Comparison of ENCODE assay signal across 8 cellular contexts in the genomic region with DNA sequence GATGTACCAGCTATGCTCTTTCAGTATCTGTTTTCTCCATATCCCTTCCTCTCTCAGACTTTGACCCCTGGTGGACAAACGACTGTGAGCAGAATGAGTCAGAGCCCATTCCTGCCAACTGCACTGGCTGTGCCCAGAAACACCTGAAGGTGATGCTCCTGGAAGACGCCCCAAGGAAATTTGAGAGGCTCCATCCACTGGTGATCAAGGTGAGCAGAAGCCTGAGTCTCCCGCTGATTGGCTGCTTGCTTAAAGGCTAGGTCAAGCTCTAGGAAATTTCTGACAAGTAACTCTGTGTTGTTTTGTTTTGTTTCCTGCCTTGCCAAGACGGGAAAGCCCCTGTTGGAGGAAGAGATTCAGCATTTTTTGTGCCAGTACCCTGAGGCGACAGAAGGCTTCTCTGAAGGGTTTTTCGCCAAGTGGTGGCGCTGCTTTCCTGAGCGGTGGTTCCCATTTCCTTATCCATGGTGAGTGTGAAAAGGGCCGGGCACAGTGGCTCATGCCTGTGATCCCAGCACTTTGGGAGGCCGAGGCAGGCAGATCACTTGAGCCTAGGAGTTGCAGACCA. TPM values are rescaled to one million over a fixed set of nuclear protein-coding genes. Genes with fewer than 3 reads are reported as not detected.
DNase-seq lines count a peak whose midpoint lies in the region; ATAC-seq, FAIRE-seq and TF ChIP-seq lines count a peak whose summit lies in the region.

No MANE protein-coding gene starts in this region.

- H3K27me3 Mint-ChIP-seq in CD4-positive, CD25-positive, alpha-beta regulatory T cell: no peaks in the 10 kb centered on the region
- H3K27me3 Mint-ChIP-seq in astrocyte (ENCODE audit: low read depth, unreplicated experiment): no peaks in the 10 kb centered on the region

- no peak overlapping the region for H2AFZ ChIP-seq in Loucy (ENCODE audit: low read length)
- no peak overlapping the region for H2AFZ ChIP-seq in astrocyte (ENCODE audit: low read depth, low read length)

- H3K27me3 ChIP-seq in CD4-positive, CD25-positive, alpha-beta regulatory T cell (ENCODE audit: control insufficient read depth, insufficient read depth, low read length): no peaks in the 10 kb centered on the region
- no peaks in the 10 kb centered on the region for H3K27me3 ChIP-seq in Loucy (ENCODE audit: insufficient read depth, low read length, poor library complexity, severe bottlenecking)
- no peaks in the 10 kb centered on the region for H3K27me3 ChIP-seq in astrocyte (ENCODE audit: insufficient read depth, low read length)
- no peaks in the 10 kb centered on the region for H3K27me3 ChIP-seq in liver (ENCODE audit: control insufficient read depth in 4 of 4, insufficient read depth in 4 of 4, low read length in 3 of 4)

- WGBS in liver: 62% methylated on average over 10 of the region's 10 CpGs

- peak overlapping the region; percentile 56 for H3K9ac ChIP-seq in Loucy (ENCODE audit: low read depth, low read length, poor library complexity, severe bottlenecking)
- H3K9ac ChIP-seq in astrocyte (ENCODE audit: low read length): no peak overlapping the region
- no peak overlapping the region for H3K9ac ChIP-seq in liver (ENCODE audit: low read depth in 1 of 2, low read length in 2 of 2)

- peak in 1 of 3 donors; percentile 4 for DNase-seq in CD4-positive, CD25-positive, alpha-beta regulatory T cell
- DNase-seq in astrocyte (ENCODE audit: low read depth) (no peak), NK-92 (lab: John Stamatoyannopoulos, UW; ENCODE audit: unreplicated experiment) (no peak), NCI-H1048 (lab: John Stamatoyannopoulos, UW) (no peak), foreskin melanocyte (no peak)

- H3K27ac Mint-ChIP-seq in CD4-positive, CD25-positive, alpha-beta regulatory T cell: peak overlapping the region in 2 of 3 donors; percentile 75 to 90
- H3K27ac Mint-ChIP-seq in astrocyte (ENCODE audit: unreplicated experiment): peak overlapping the region; percentile 26

- no peaks in the 10 kb centered on the region; the same call in 1 of the 2 replicates for H3K79me2 ChIP-seq in Loucy (ENCODE audit: insufficient read depth, low read length)
- H3K79me2 ChIP-seq in astrocyte (ENCODE audit: insufficient read depth, low read length): no peaks in the 10 kb centered on the region

- peak; percentile 53 to 64 for TF ChIP-seq RAD21 in liver (IDR thresholded peaks at IDR 0.05)

- no peak overlapping the region for H3K27ac ChIP-seq in CD4-positive, CD25-positive, alpha-beta regulatory T cell (ENCODE audit: insufficient read depth, low read length, poor library complexity, severe bottlenecking)
- no peak overlapping the region for H3K27ac ChIP-seq in astrocyte (ENCODE audit: low read depth, low read length)
- peak overlapping the region in 1 of 2 donors; percentile 36 for H3K27ac ChIP-seq in liver (ENCODE audit: low read depth in 1 of 2, low read length in 2 of 2)

- peak; percentile 47 for TF ChIP-seq CTCF in Loucy (conservative IDR thresholded peaks at IDR 0.05; ENCODE audit: low read length)
- no peak for TF ChIP-seq CTCF in astrocyte (IDR thresholded peaks at IDR 0.05; ENCODE audit: insufficient read depth, low read depth, low read length)
- TF ChIP-seq CTCF in liver (IDR thresholded peaks at IDR 0.05; ENCODE audit: low read depth, low read length, missing input control): peak; percentile 26

- H3K36me3 ChIP-seq in CD4-positive, CD25-positive, alpha-beta regulatory T cell (ENCODE audit: control insufficient read depth, insufficient read depth, low read length): peaks cover 52% of the 10 kb centered on the region
- H3K36me3 ChIP-seq in Loucy (ENCODE audit: insufficient read depth, low read length) (peaks cover 16% of the 10 kb centered on the region; the same call in 1 of the 2 replicates), astrocyte (ENCODE audit: insufficient read depth, low read length) (peaks cover 9% of the 10 kb centered on the region), liver (ENCODE audit: control insufficient read depth in 4 of 4, insufficient read depth in 3 of 4, low read depth in 1 of 4, low read length in 3 of 4) (peaks cover 6 to 42% (median 22%) of the 10 kb centered on the region in 4 donors)

- peaks cover 17% of the 10 kb centered on the region for H3F3A ChIP-seq in Loucy (ENCODE audit: low read depth)

- H3K4me3 Mint-ChIP-seq in CD4-positive, CD25-positive, alpha-beta regulatory T cell: no peak overlapping the region
- no peak overlapping the region for H3K4me3 Mint-ChIP-seq in astrocyte (ENCODE audit: unreplicated experiment)

- H3K4me1 ChIP-seq in CD4-positive, CD25-positive, alpha-beta regulatory T cell (ENCODE audit: control insufficient read depth, insufficient read depth, low read length, poor library complexity, severe bottlenecking): peaks cover 23% of the 10 kb centered on the region
- H3K4me1 ChIP-seq in Loucy (ENCODE audit: insufficient read depth, low read length, poor library complexity, severe bottlenecking) (peaks cover 69% of the 10 kb centered on the region), astrocyte (ENCODE audit: insufficient read depth, low read length) (peaks cover 20% of the 10 kb centered on the region), liver (ENCODE audit: control insufficient read depth in 4 of 4, insufficient read depth in 4 of 4, low read length in 3 of 4) (peaks cover 0 to 10% (median 6%) of the 10 kb centered on the region in 4 donors)

- ATAC-seq in CD4-positive, CD25-positive, alpha-beta regulatory T cell (ENCODE audit: low read depth in 2 of 2): no peak
- no peak for ATAC-seq in HG03045 (IDR thresholded peaks at IDR 0.05; ENCODE audit: unreplicated experiment)

- no peaks in the 10 kb centered on the region for H3K9me2 ChIP-seq in Loucy (replicated peaks; ENCODE audit: low read depth, low read length)

- H3K9me3 ChIP-seq in CD4-positive, CD25-positive, alpha-beta regulatory T cell (ENCODE audit: control insufficient read depth in 2 of 2, low read length in 2 of 2): no peaks in the 10 kb centered on the region
- H3K9me3 ChIP-seq in Loucy (ENCODE audit: insufficient read depth, low read depth, low read length) (no peaks in the 10 kb centered on the region), astrocyte (ENCODE audit: insufficient read depth, low read depth, low read length) (no peaks in the 10 kb centered on the region), liver (ENCODE audit: control insufficient read depth in 4 of 4, low read length in 3 of 4) (no peaks in the 10 kb centered on the region)

- H3K9me3 Mint-ChIP-seq in CD4-positive, CD25-positive, alpha-beta regulatory T cell: no peaks in the 10 kb centered on the region
- no peaks in the 10 kb centered on the region for H3K9me3 Mint-ChIP-seq in astrocyte (ENCODE audit: unreplicated experiment)

- peaks cover 12 to 35% (median 23%) of the 10 kb centered on the region in 4 donors for H3K4me1 Mint-ChIP-seq in CD4-positive, CD25-positive, alpha-beta regulatory T cell
- H3K4me1 Mint-ChIP-seq in astrocyte (ENCODE audit: low read depth, unreplicated experiment): peaks cover 48% of the 10 kb centered on the region

- H3K36me3 Mint-ChIP-seq in CD4-positive, CD25-positive, alpha-beta regulatory T cell: peaks cover 28% of the 10 kb centered on the region
- H3K36me3 Mint-ChIP-seq in astrocyte (ENCODE audit: low read depth, unreplicated experiment): peaks cover 12% of the 10 kb centered on the region

- no peaks in the 10 kb centered on the region for H4K20me1 ChIP-seq in Loucy (ENCODE audit: insufficient read depth, low read length, poor library complexity, severe bottlenecking)
- peaks cover 49% of the 10 kb centered on the region for H4K20me1 ChIP-seq in astrocyte (ENCODE audit: insufficient read depth, low read length)

- H3K4me2 ChIP-seq in Loucy (ENCODE audit: low read depth, low read length, poor library complexity, severe bottlenecking) (peak overlapping the region; percentile 98), astrocyte (ENCODE audit: low read length) (no peak overlapping the region)

- no peak for FAIRE-seq in astrocyte (lab: Jason Lieb, UNC)

- H3K4me3 ChIP-seq in CD4-positive, CD25-positive, alpha-beta regulatory T cell (ENCODE audit: low read depth, low read length): no peak overlapping the region
- H3K4me3 ChIP-seq in Loucy (ENCODE audit: low read length, poor library complexity, severe bottlenecking): no peak overlapping the region
- no peak overlapping the region for H3K4me3 ChIP-seq in astrocyte (ENCODE audit: insufficient read depth, low read depth, low read length)
- H3K4me3 ChIP-seq in liver (ENCODE audit: low read depth in 1 of 3, low read length in 3 of 3): no peak overlapping the region

TF ChIP-seq in liver, 16 proteins besides CTCF, POLR2A, EP300 and RAD21 (continues in another document):
- TF ChIP-seq, protein P1, sequence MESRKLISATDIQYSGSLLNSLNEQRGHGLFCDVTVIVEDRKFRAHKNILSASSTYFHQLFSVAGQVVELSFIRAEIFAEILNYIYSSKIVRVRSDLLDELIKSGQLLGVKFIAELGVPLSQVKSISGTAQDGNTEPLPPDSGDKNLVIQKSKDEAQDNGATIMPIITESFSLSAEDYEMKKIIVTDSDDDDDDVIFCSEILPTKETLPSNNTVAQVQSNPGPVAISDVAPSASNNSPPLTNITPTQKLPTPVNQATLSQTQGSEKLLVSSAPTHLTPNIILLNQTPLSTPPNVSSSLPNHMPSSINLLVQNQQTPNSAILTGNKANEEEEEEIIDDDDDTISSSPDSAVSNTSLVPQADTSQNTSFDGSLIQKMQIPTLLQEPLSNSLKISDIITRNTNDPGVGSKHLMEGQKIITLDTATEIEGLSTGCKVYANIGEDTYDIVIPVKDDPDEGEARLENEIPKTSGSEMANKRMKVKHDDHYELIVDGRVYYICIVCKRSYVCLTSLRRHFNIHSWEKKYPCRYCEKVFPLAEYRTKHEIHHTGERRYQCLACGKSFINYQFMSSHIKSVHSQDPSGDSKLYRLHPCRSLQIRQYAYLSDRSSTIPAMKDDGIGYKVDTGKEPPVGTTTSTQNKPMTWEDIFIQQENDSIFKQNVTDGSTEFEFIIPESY (IDR thresholded peaks at IDR 0.05): no peak
- no peak for TF ChIP-seq FOXA1 (IDR thresholded peaks at IDR 0.05)
- TF ChIP-seq RXRA (IDR thresholded peaks at IDR 0.05): peak; percentile 36
- peak; percentile 79 for TF ChIP-seq SP1 (IDR thresholded peaks at IDR 0.05)
- TF ChIP-seq TAF1 (conservative IDR thresholded peaks at IDR 0.05): no peak
- TF ChIP-seq JUND (IDR thresholded peaks at IDR 0.05): peak; percentile 97 to 98

RNA-seq across cellular contexts. Expression of a gene that starts 28.6 kb away (rescaled TPM):
- 33.8 TPM for total RNA-seq in CD4-positive, CD25-positive, alpha-beta regulatory T cell
- 10 to 100 TPM; 39.8 to 49.1 (median 45.4) TPM for polyA plus RNA-seq in CD4-positive, CD25-positive, alpha-beta regulatory T cell
- total RNA-seq in astrocyte (37.8 and 42.3 TPM in 2 replicates), liver (10 to 100 TPM; 23.7 to 27.2 TPM)
- 10 to 100 TPM; 14.0 to 18.4 TPM for polyA plus RNA-seq in liver

RNA-seq across cellular contexts. Expression of a gene that starts 39.7 kb away (rescaled TPM):
- 6.1 TPM for total RNA-seq in CD4-positive, CD25-positive, alpha-beta regulatory T cell
- polyA plus RNA-seq in CD4-positive, CD25-positive, alpha-beta regulatory T cell: 10 to 100 TPM; 17.8 to 31.0 (median 24.0) TPM
- total RNA-seq in astrocyte: 34.7 and 36.6 TPM in 2 replicates
- total RNA-seq in liver: 10 to 100 TPM; 19.8 to 20.8 TPM
- polyA plus RNA-seq in liver: 10 to 100 TPM; 15.8 to 23.9 TPM

RNA-seq across cellular contexts. Expression of a gene that starts 40.2 kb away (rescaled TPM):
- 62.2 TPM for total RNA-seq in CD4-positive, CD25-positive, alpha-beta regulatory T cell
- 100 to 1,000 TPM in 1 of 4 donors, 10 to 100 TPM in 3; 31.9 to 113 (median 77.1) TPM for polyA plus RNA-seq in CD4-positive, CD25-positive, alpha-beta regulatory T cell
- not detected in 2 replicates for total RNA-seq in astrocyte
- total RNA-seq in liver: under 1 TPM in 1 of 2 donors, not detected in 1; 0.25 TPM
- under 1 TPM; 0.12 to 0.24 TPM for polyA plus RNA-seq in liver

Comparison
In these comparisons a context has a peak if more than half of its experiments do, and no peak if none do; other contexts are left out.
1. RNA of a gene that starts 40.2 kb away (total RNA-seq): 62.2 TPM in CD4-positive, CD25-positive, alpha-beta regulatory T cell (single experiment); 0.25 TPM in liver and not detected in astrocyte; every median in the first group is over 10 times any median in the second.